ENCODE assay signal across 17 cellular contexts in genomic region chr14:34424488-34424887, GRCh38. TPM values are rescaled to one million over a fixed set of nuclear protein-coding genes. Genes with fewer than 3 reads are reported as not detected.
A peak's percentile ranks its signal among the peaks of the same experiment; 100 is the strongest.
DNase-seq lines count a peak whose midpoint lies in the region; ATAC-seq, FAIRE-seq and TF ChIP-seq lines count a peak whose summit lies in the region.
"Had no signal": no experiment of that assay in that cellular context is flagged by ENCODE, and none has a peak within 500 bp of the region (broad histone marks: within the 10 kb centered on the region; RNA-seq: fewer than 3 reads in every experiment).

No MANE protein-coding gene starts in this region.

- no TSS peak for BruUV-seq in Caco-2 (replicated peaks; lab: Mats Ljungman, UMichigan)
- BruUV-seq in K562 (replicated peaks; lab: Mats Ljungman, UMichigan) = no TSS peak

- TF ChIP-seq EP300 in K562 (IDR thresholded peaks at IDR 0.05; ENCODE audit: low read length) = no peak

- H3K4me1 Mint-ChIP-seq in Caco-2 (ENCODE audit: low read depth, unreplicated experiment) = peaks cover 21% of the 10 kb centered on the region
- H3K4me1 Mint-ChIP-seq in endodermal cell = peaks cover 10% of the 10 kb centered on the region
- H3K4me1 Mint-ChIP-seq: CD4-positive, CD25-positive, alpha-beta regulatory T cell had no signal

- H3K36me3 ChIP-seq in Caco-2 (ENCODE audit: control insufficient read depth, insufficient read depth, low read length) (no peaks in the 10 kb centered on the region), K562 (ENCODE audit: control insufficient read depth, insufficient read depth, low read length) (no peaks in the 10 kb centered on the region), endodermal cell (ENCODE audit: control insufficient read depth, insufficient read depth, low read length) (no peaks in the 10 kb centered on the region)
- H3K36me3 ChIP-seq: BLaER1 had no signal

- H3K27me3 Mint-ChIP-seq in Caco-2 (ENCODE audit: insufficient read depth, unreplicated experiment) = no peaks in the 10 kb centered on the region
- no peaks in the 10 kb centered on the region for H3K27me3 Mint-ChIP-seq in endodermal cell (ENCODE audit: insufficient read depth)
- H3K27me3 Mint-ChIP-seq: CD4-positive, CD25-positive, alpha-beta regulatory T cell had no signal

- intact Hi-C loops in Caco-2 (cut with micrococcal nuclease; ENCODE audit: unreplicated experiment) (no loop called here), K562 (cut with micrococcal nuclease) (no loop called here), right cardiac atrium (cut with DNase I) (no loop called here)

- POLR2A ChIA-PET in Caco-2 (lab: Charles Lee) = no interaction called here
- POLR2A ChIA-PET in K562 (lab: Yijun Ruan, JAX) = no interaction called here

- H2AFZ ChIP-seq in K562 (ENCODE audit: low read depth, low read length) = no peak overlapping the region

- H3K9me3 Mint-ChIP-seq in Caco-2 (ENCODE audit: unreplicated experiment) = peaks cover 17% of the 10 kb centered on the region
- peaks cover 12% of the 10 kb centered on the region for H3K9me3 Mint-ChIP-seq in endodermal cell

- H3K4me3 Mint-ChIP-seq in Caco-2 (ENCODE audit: unreplicated experiment) (no peak overlapping the region), endodermal cell (no peak overlapping the region)
- H3K4me3 Mint-ChIP-seq: CD4-positive, CD25-positive, alpha-beta regulatory T cell; H9 had no signal

- WGBS in K562 (ENCODE audit: insufficient coverage, low coverage, missing lambda C conversion rate) = 12% methylated on average over 2 of the region's 2 CpGs
- 90% methylated on average over 2 of the region's 2 CpGs for WGBS in right cardiac atrium
- 88 to 100% methylated on average over 1 to 2 of the region's 2 CpGs for WGBS in endodermal cell (ENCODE audit: insufficient coverage in 1 of 2, insufficient read length in 1 of 2), 2 experiments

- ATAC-seq in K562 = no peak
- ATAC-seq in HG03097 (IDR thresholded peaks at IDR 0.05; ENCODE audit: low FRiP score, unreplicated experiment) = no peak
- ATAC-seq in right cardiac atrium = no peak
- ATAC-seq: HepG2 had no signal

- no peak for DNase-seq in Caco-2
- DNase-seq in NCI-H146 (lab: John Stamatoyannopoulos, UW) = peak; percentile 53
- DNase-seq in K562 (ENCODE audit: extremely low read depth in 1 of 4, low spot score in 3 of 4) = no peak
- peak; percentile 69 for DNase-seq in islet precursor cell
- DNase-seq in right cardiac atrium = no peak
- no peak for DNase-seq in SW 1271 (lab: John Stamatoyannopoulos, UW)
- no peak for DNase-seq in endodermal cell
- DNase-seq: CD4-positive, CD25-positive, alpha-beta regulatory T cell; DMS79; GOT3; H9 had no signal

- H3K4me3 ChIP-seq in Caco-2 (ENCODE audit: low read depth, low read length) (no peak overlapping the region), K562 (no peak overlapping the region), right cardiac atrium (ENCODE audit: low read length) (no peak overlapping the region), endodermal cell (ENCODE audit: low read length) (no peak overlapping the region)
- H3K4me3 ChIP-seq: BLaER1 had no signal

- no peak for FAIRE-seq in K562 (lab: Jason Lieb, UNC)
- FAIRE-seq: G401.6, GM12891, HepG2, HTR-8/SVneo had no signal

- no peak for TF ChIP-seq POLR2A in K562 (conservative IDR thresholded peaks at IDR 0.05)

- H3K9me1 ChIP-seq in K562 (ENCODE audit: control insufficient read depth, insufficient read depth, low read length) = no peaks in the 10 kb centered on the region

- no peak for TF ChIP-seq RAD21 in K562 (CRISPR knock-in tag; conservative IDR thresholded peaks at IDR 0.05 in 1 of 2, IDR thresholded peaks at IDR 0.05 in 1 of 2)

- in situ Hi-C loops in K562 (cut with MboI) = no loop called here

- H3K79me2 ChIP-seq in K562 (ENCODE audit: control insufficient read depth, insufficient read depth, low read length) = no peaks in the 10 kb centered on the region

- CTCF ChIA-PET in Caco-2 (lab: Charles Lee) = no interaction called here
- CTCF ChIA-PET in K562 (lab: Yijun Ruan, JAX; ENCODE audit: low intra/inter-chr PET ratio) = no interaction called here

- peak overlapping the region; percentile 23 for H3K27ac Mint-ChIP-seq in Caco-2 (ENCODE audit: unreplicated experiment)
- no peak overlapping the region for H3K27ac Mint-ChIP-seq in endodermal cell
- H3K27ac Mint-ChIP-seq: CD4-positive, CD25-positive, alpha-beta regulatory T cell; H9 had no signal

- H3K4me1 ChIP-seq in Caco-2 (peaks cover 14% of the 10 kb centered on the region), K562 (replicated peaks in 1 of 2; ENCODE audit: control insufficient read depth in 2 of 2, insufficient read depth in 2 of 2, low read length in 2 of 2) (no peaks in the 10 kb centered on the region; a peak in 1 of 5 replicates), right cardiac atrium (ENCODE audit: control insufficient read depth, insufficient read depth, low read length) (no peaks in the 10 kb centered on the region), endodermal cell (ENCODE audit: control insufficient read depth, insufficient read depth, low read length) (no peaks in the 10 kb centered on the region)
- H3K4me1 ChIP-seq: BLaER1 had no signal

- H3K36me3 Mint-ChIP-seq in Caco-2 (ENCODE audit: insufficient read depth, unreplicated experiment) = no peaks in the 10 kb centered on the region
- no peaks in the 10 kb centered on the region for H3K36me3 Mint-ChIP-seq in endodermal cell (ENCODE audit: low read depth)

- no peak overlapping the region for H3K4me2 ChIP-seq in K562 (ENCODE audit: insufficient read depth, low read length)
- H3K4me2 ChIP-seq: BLaER1 had no signal

- no peaks in the 10 kb centered on the region for H4K20me1 ChIP-seq in K562 (replicated peaks; ENCODE audit: control insufficient read depth, insufficient read depth, low read length)
- H4K20me1 ChIP-seq: BLaER1 had no signal

- H3K27me3 ChIP-seq in Caco-2 (replicated peaks; ENCODE audit: control insufficient read depth, insufficient read depth, low read length) = no peaks in the 10 kb centered on the region
- H3K27me3 ChIP-seq in K562 (ENCODE audit: control insufficient read depth in 2 of 2, insufficient read depth in 2 of 2, low read length in 2 of 2) = no peaks in the 10 kb centered on the region
- no peaks in the 10 kb centered on the region for H3K27me3 ChIP-seq in right cardiac atrium (ENCODE audit: control insufficient read depth, insufficient read depth)
- no peaks in the 10 kb centered on the region for H3K27me3 ChIP-seq in endodermal cell (ENCODE audit: control insufficient read depth, insufficient read depth, low read length, poor library complexity, severe bottlenecking)
- H3K27me3 ChIP-seq: BLaER1 had no signal

- H3K27ac ChIP-seq in K562 (ENCODE audit: extremely low read depth, low read depth, low read length) (no peak overlapping the region), right cardiac atrium (ENCODE audit: low read length) (no peak overlapping the region), endodermal cell (ENCODE audit: low read depth, low read length) (no peak overlapping the region)
- H3K27ac ChIP-seq: BLaER1 had no signal

- TF ChIP-seq CTCF in Caco-2 (IDR thresholded peaks at IDR 0.05; ENCODE audit: insufficient read depth in 1 of 2, low read depth in 1 of 2, low read length in 1 of 2, severe bottlenecking in 1 of 2, unreplicated experiment in 1 of 2) (no peak), K562 (IDR thresholded peaks at IDR 0.05 in 2 of 3, conservative IDR thresholded peaks at IDR 0.05 in 1 of 3; ENCODE audit: insufficient read depth in 2 of 3, low read depth in 1 of 3, low read length in 3 of 3) (no peak), endodermal cell (conservative IDR thresholded peaks at IDR 0.05) (no peak)

- no peak overlapping the region for H3K9ac ChIP-seq in K562 (ENCODE audit: insufficient read depth in 1 of 2, low read depth in 2 of 2, low read length in 2 of 2)
- no peak overlapping the region for H3K9ac ChIP-seq in endodermal cell (ENCODE audit: extremely low read depth, low read length, poor library complexity, severe bottlenecking)
- H3K9ac ChIP-seq: BLaER1 had no signal

- H3K9me3 ChIP-seq in Caco-2 = peaks cover 12% of the 10 kb centered on the region; the same call in 1 of the 2 replicates
- 0 out of 2 replicates have a peak, but pooled peaks cover 5% of the 10 kb centered on the region for H3K9me3 ChIP-seq in K562 (replicated peaks; ENCODE audit: control insufficient read depth, insufficient read depth, low read depth, low read length)
- H3K9me3 ChIP-seq in right cardiac atrium (ENCODE audit: control insufficient read depth, low read length) = no peaks in the 10 kb centered on the region
- H3K9me3 ChIP-seq in endodermal cell (ENCODE audit: control insufficient read depth, low read length) = peaks cover 15% of the 10 kb centered on the region

TF ChIP-seq in K562, 482 proteins besides CTCF, POLR2A, EP300 and RAD21 (continues in another document):
- no peak for TF ChIP-seq ZNF121 (CRISPR knock-in tag; conservative IDR thresholded peaks at IDR 0.05)

RNA-seq across cellular contexts. Expression of gene SPTSSA, which starts 37.6 kb away (rescaled TPM):
- total RNA-seq in Caco-2 (2022) (28.1 and 30.0 TPM in 2 replicates), K562 (2014; rRNA removed) (6.8 and 9.6 TPM in 2 replicates), K562 (2014; rRNA removed; fragmentation: Illumina TruSeq; extraction: Trizol) (21.0 and 25.0 TPM in 2 replicates), K562 (2015; rRNA removed; fragmentation: Illumina TruSeq; extraction: Trizol) (17.1 and 18.4 TPM in 2 replicates), K562 (2021) (15.6 and 17.2 TPM in 2 replicates), right cardiac atrium (10 to 100 TPM; 12.3 to 18.9 (median 15.7) TPM), endodermal cell (10 to 100 TPM; 28.5 to 37.8 TPM)
- 4.0 and 11.1 TPM in 2 replicates for total RNA-seq in K562 (2011; cell fraction: chromatin; rRNA removed; ENCODE audit: low replicate concordance)
- 5.8 and 5.9 TPM in 2 replicates for total RNA-seq in K562 (2011; cell fraction: nucleolus; rRNA removed)
- total RNA-seq in K562 (2011; cell fraction: nucleoplasm; rRNA removed) = 8.5 and 14.4 TPM in 2 replicates
- polyA plus RNA-seq in K562 (2011; rRNA removed) (24.2 and 28.3 TPM in 2 replicates), K562 (2014; fragmentation: Illumina TruSeq; extraction: Trizol) (25.4 and 35.7 TPM in 2 replicates), K562 (2014; fragmentation: Nextera tagmentation; extraction: Ambion mirVana) (10 to 100 TPM; 22.0 to 26.9 TPM), K562 (2014; rRNA removed) (19.7 and 24.6 TPM in 2 replicates), right cardiac atrium (19.9 TPM)
- 25.5 and 33.2 TPM in 2 replicates for polyA plus RNA-seq in K562 (2011; cell fraction: cytosol; rRNA removed)
- polyA plus RNA-seq in K562 (2011; cell fraction: nucleus; rRNA removed) = 6.9 and 8.4 TPM in 2 replicates
- 18.4 and 29.0 TPM in 2 replicates for polyA plus RNA-seq in K562 (2012)
- polyA minus RNA-seq in K562 (2011; rRNA and poly(A)+ RNA removed) = 10.8 and 11.2 TPM in 2 replicates
- polyA minus RNA-seq in K562 (2011; cell fraction: cytosol; rRNA and poly(A)+ RNA removed) = 6.6 and 7.7 TPM in 2 replicates
- polyA minus RNA-seq in K562 (2011; cell fraction: nucleus; rRNA and poly(A)+ RNA removed) = 2.2 and 4.0 TPM in 2 replicates
- polyA plus RNA-seq in endodermal cell (2013, experiment 1 of 2) = 27.4 TPM
- 28.1 TPM for polyA plus RNA-seq in endodermal cell (2013, experiment 2 of 2)

Comparison
In these comparisons a context has a peak if more than half of its experiments do, and no peak if none do; other contexts are left out.
1. DNase-seq: peak in NCI-H146 (single experiment) and islet precursor cell (single experiment); none in Caco-2 (0 of 2), K562 (0 of 4), right cardiac atrium (0 of 3), SW 1271 (0 of 2) and endodermal cell (single experiment).